ENCODE assay signal across 4 cellular contexts in genomic region chr10:117784776-117785175, GRCh38.
"Had no signal": no experiment of that assay in that cellular context is flagged by ENCODE, and none has a peak within 500 bp of the region (broad histone marks: within the 10 kb centered on the region; RNA-seq: fewer than 3 reads in every experiment).

No MANE protein-coding gene starts in this region.

- H3K27ac Mint-ChIP-seq: GM23338, H9, IgD-negative memory B cell had no signal

- H3K36me3 Mint-ChIP-seq: IgD-negative memory B cell had no signal

- H3K4me3 Mint-ChIP-seq: GM23338, H9, IgD-negative memory B cell had no signal

- H3K9me3 Mint-ChIP-seq: GM23338, H9 had no signal

- DNase-seq: H9, HCEC 1CT had no signal
